ENCODE assay signal across 17 cellular contexts in the genomic region with DNA sequence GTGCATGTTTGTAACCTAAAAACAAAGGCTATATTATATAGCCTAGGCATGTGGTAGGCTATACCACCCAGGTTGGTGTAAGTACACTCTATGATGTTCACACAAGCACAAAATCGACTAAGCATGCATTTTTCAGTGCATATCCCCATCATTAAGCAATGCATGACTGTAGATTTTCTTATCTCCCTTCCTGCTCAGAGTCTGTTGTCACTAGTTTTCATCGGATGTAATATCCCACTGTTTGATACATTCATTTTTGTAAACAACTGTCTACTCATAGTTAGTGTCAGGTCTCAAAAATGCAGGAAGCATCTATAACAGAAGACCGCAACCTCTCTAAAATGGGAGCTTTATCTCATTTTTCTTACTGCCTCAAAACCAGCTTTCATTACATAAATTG.
A peak's percentile ranks its signal among the peaks of the same experiment; 100 is the strongest.
DNase-seq lines count a peak whose midpoint lies in the region; ATAC-seq, FAIRE-seq and TF ChIP-seq lines count a peak whose summit lies in the region.
"Had no signal": no experiment of that assay in that cellular context is flagged by ENCODE, and none has a peak within 500 bp of the region (broad histone marks: within the 10 kb centered on the region; RNA-seq: fewer than 3 reads in every experiment).

No MANE protein-coding gene starts in this region.

- no peak overlapping the region for H2BK5ac ChIP-seq in trophoblast cell (ENCODE audit: low read depth, low read length, poor library complexity)

- in situ Hi-C loops in SK-MEL-5 (cut with HindIII; ENCODE audit: low pct_unique_long_range_greater_than_20kb, low sequenced_read_pairs), result no loop called here

- H2AFZ ChIP-seq in trophoblast cell (ENCODE audit: insufficient read depth, low read length, poor library complexity), result no peak overlapping the region

- no peak overlapping the region for H4K91ac ChIP-seq in trophoblast cell (ENCODE audit: low read depth, low read length)

- no peak overlapping the region for H3K14ac ChIP-seq in trophoblast cell (ENCODE audit: low read length)

- H3K79me1 ChIP-seq in trophoblast cell (ENCODE audit: low read length), result no peaks in the 10 kb centered on the region

- no peak overlapping the region for H4K8ac ChIP-seq in trophoblast cell (ENCODE audit: low read depth, low read length)

- DNase-seq in HS-5 (ENCODE audit: low read depth) (peak; percentile 42), SK-MEL-5 (ENCODE audit: low read depth, low spot score) (peak; percentile 6), fibroblast of pulmonary artery (ENCODE audit: low read depth) (peak; percentile 50), trophoblast cell (peak; percentile 19 to 74), GM19239 (ENCODE audit: insufficient read length, low spot score) (no peak), NOMO-1 (lab: John Stamatoyannopoulos, UW; ENCODE audit: unreplicated experiment in 2 of 2) (no peak), A172 (ENCODE audit: low spot score) (no peak)
- DNase-seq: BE2C; CD4-positive, alpha-beta memory T cell; DMS79; H7 had no signal

- no peak overlapping the region for H3K4me2 ChIP-seq in trophoblast cell (ENCODE audit: low read length)
- H3K4me2 ChIP-seq: A549 had no signal

- no peak for FAIRE-seq in GM19239 (lab: Jason Lieb, UNC)
- FAIRE-seq: A549, G401.6, GM12891, HepG2 had no signal

- no CpG with 5 or more reads among the region's 3 CpGs for WGBS in trophoblast cell (ENCODE audit: extremely low coverage, insufficient coverage, insufficient read length)
- WGBS in gastroesophageal sphincter (ENCODE audit: low coverage in 1 of 2), 2 donors, result 65 to 83% methylated on average over 3 of the region's 3 CpGs

- H3K27ac ChIP-seq in trophoblast cell (ENCODE audit: low read depth, low read length) (no peak overlapping the region), gastroesophageal sphincter (no peak overlapping the region)
- H3K27ac ChIP-seq: A549, C4-2B had no signal

- H3K9me3 ChIP-seq in trophoblast cell (ENCODE audit: insufficient read depth, low read depth, low read length) (no peaks in the 10 kb centered on the region), gastroesophageal sphincter (no peaks in the 10 kb centered on the region)
- H3K9me3 ChIP-seq: A549, BE2C had no signal

- H4K12ac ChIP-seq in trophoblast cell (ENCODE audit: low read depth, low read length), result no peak overlapping the region

- H3K27me3 ChIP-seq in trophoblast cell (ENCODE audit: insufficient read depth, low read length), result no peaks in the 10 kb centered on the region
- H3K27me3 ChIP-seq in gastroesophageal sphincter, result no peaks in the 10 kb centered on the region
- H3K27me3 ChIP-seq: BE2C had no signal

- H3K4me3 ChIP-seq in fibroblast of pulmonary artery (replicated peaks; ENCODE audit: low read depth, low read length) (no peak overlapping the region), trophoblast cell (ENCODE audit: low read depth, low read length) (no peak overlapping the region), gastroesophageal sphincter (no peak overlapping the region)
- H3K4me3 ChIP-seq: A549 had no signal

- H3K36me3 ChIP-seq in trophoblast cell (ENCODE audit: control insufficient read depth in 1 of 2, insufficient read depth in 2 of 2, low read length in 2 of 2) (no peaks in the 10 kb centered on the region), gastroesophageal sphincter (no peaks in the 10 kb centered on the region)
- H3K36me3 ChIP-seq: BE2C had no signal

- no peak overlapping the region for H3K18ac ChIP-seq in trophoblast cell (ENCODE audit: low read length)

- TF ChIP-seq CTCF in fibroblast of pulmonary artery (IDR thresholded peaks at IDR 0.05; ENCODE audit: low read length, missing control alignments) (no peak), gastroesophageal sphincter (IDR thresholded peaks at IDR 0.05) (no peak)

- no peak overlapping the region for H3K4ac ChIP-seq in trophoblast cell (ENCODE audit: low read depth, low read length)

- H2BK12ac ChIP-seq in trophoblast cell (ENCODE audit: low read length), result no peak overlapping the region

- H2BK120ac ChIP-seq in trophoblast cell (ENCODE audit: insufficient read depth, low read length, poor library complexity), result no peak overlapping the region

- no peak for ATAC-seq in gastroesophageal sphincter
- ATAC-seq: A549, HepG2 had no signal

- TF ChIP-seq EP300 in gastroesophageal sphincter (IDR thresholded peaks at IDR 0.05), result no peak

- H3K79me2 ChIP-seq in trophoblast cell (ENCODE audit: control insufficient read depth, insufficient read depth, low read length, poor library complexity), result no peaks in the 10 kb centered on the region

- H3K9ac ChIP-seq in trophoblast cell (ENCODE audit: low read length), result no peak overlapping the region

- TF ChIP-seq POLR2A in gastroesophageal sphincter (IDR thresholded peaks at IDR 0.05), result no peak

- no peak overlapping the region for H3K23ac ChIP-seq in trophoblast cell (ENCODE audit: low read length)

- no peak overlapping the region for H2AK5ac ChIP-seq in trophoblast cell (ENCODE audit: low read length)

- H3K4me1 ChIP-seq in trophoblast cell (ENCODE audit: control insufficient read depth in 1 of 2, insufficient read depth in 2 of 2, low read length in 2 of 2) (no peaks in the 10 kb centered on the region), gastroesophageal sphincter (peaks cover 0 to 5% (median 0%) of the 10 kb centered on the region in 3 donors)
- H3K4me1 ChIP-seq: A549, BE2C had no signal

Comparison
In these comparisons a context has a peak if more than half of its experiments do, and no peak if none do; other contexts are left out.
1. DNase-seq: peak in HS-5 (single experiment), SK-MEL-5 (single experiment), fibroblast of pulmonary artery (single experiment) and trophoblast cell (2 of 2); none in GM19239 (single experiment), NOMO-1 (0 of 2) and A172 (single experiment).